17 cellular contexts compared by ENCODE assay signal in the genomic region with DNA sequence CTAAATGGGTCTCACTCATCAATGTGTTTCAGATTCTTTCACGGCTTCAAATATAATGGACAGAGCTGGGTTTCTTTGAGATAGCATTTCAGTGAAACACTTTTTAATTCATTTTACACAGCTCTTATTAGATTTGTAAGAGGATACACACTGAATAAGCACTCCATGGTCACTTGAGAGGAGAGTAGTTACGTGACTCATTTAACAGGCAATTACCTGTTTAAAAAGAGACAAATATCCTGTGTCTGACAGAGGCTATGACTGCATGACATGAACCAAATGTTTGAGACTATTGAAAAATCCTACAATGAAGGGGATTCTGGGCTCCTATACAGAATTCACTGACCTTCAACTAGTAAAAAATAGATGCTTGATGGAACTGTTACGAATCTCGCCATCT.
DNase-seq lines count a peak whose midpoint lies in the region; TF ChIP-seq lines count a peak whose summit lies in the region.
"Had no signal": no experiment of that assay in that cellular context is flagged by ENCODE, and none has a peak within 500 bp of the region (broad histone marks: within the 10 kb centered on the region; RNA-seq: fewer than 3 reads in every experiment).

No MANE protein-coding gene starts in this region.

- no peaks in the 10 kb centered on the region for H3K4me1 ChIP-seq in BE2C
- H3K4me1 ChIP-seq: HAP-1 had no signal

- DNase-seq in DMS79 treated with DMSO at 0.1 percent for 48 hours (lab: John Stamatoyannopoulos, UW) (peak; percentile 83), NCI-H2029 (lab: John Stamatoyannopoulos, UW) (peak; percentile 70), NCI-H510A (lab: John Stamatoyannopoulos, UW) (peak; percentile 33), epithelial cell of esophagus (ENCODE audit: low read depth) (peak; percentile 73), BE2C (no peak), NCI-H1048 (lab: John Stamatoyannopoulos, UW) (no peak), dermis blood vessel endothelial cell (no peak), pons (ENCODE audit: low spot score) (no peak)
- DNase-seq: activated CD4-positive, alpha-beta T cell treated with anti-CD3 and anti-CD28 coated beads, Interleukin-2, amount 50 U/mL, for 4 hours; activated CD8-positive, alpha-beta memory T cell treated with anti-CD3 and anti-CD28 coated beads, Interleukin-2, amount 50 U/mL, for 48 hours; activated effector memory CD4-positive, alpha-beta T cell treated with Interleukin-2 at 50 U/mL for 16 hours; CD4-positive, alpha-beta T cell; Kasumi-1; NCI-H1694; nucleus accumbens had no signal

- H3K36me3 ChIP-seq in BE2C = no peaks in the 10 kb centered on the region
- H3K36me3 ChIP-seq: HAP-1 had no signal

- no peak overlapping the region for H3K4me3 ChIP-seq in epithelial cell of esophagus (ENCODE audit: low read length)
- H3K4me3 ChIP-seq in BE2C (ENCODE audit: low read depth, low read length) = no peak overlapping the region
- H3K4me3 ChIP-seq: HAP-1, lung had no signal

- H3K27me3 ChIP-seq in BE2C = no peaks in the 10 kb centered on the region

- H3K9me3 ChIP-seq in BE2C = no peaks in the 10 kb centered on the region
- H3K9me3 ChIP-seq: HAP-1 had no signal

- TF ChIP-seq CTCF in epithelial cell of esophagus (IDR thresholded peaks at IDR 0.05; ENCODE audit: insufficient read depth, low read depth, low read length, missing control alignments) = no peak
- TF ChIP-seq CTCF in BE2C (IDR thresholded peaks at IDR 0.05; ENCODE audit: low read depth, low read length) = no peak

Comparison
In these comparisons a context has a peak if more than half of its experiments do, and no peak if none do; other contexts are left out.
1. DNase-seq: peak in DMS79 treated with DMSO at 0.1 percent for 48 hours (single experiment), NCI-H2029 (single experiment), NCI-H510A (single experiment) and epithelial cell of esophagus (single experiment); none in BE2C (single experiment), NCI-H1048 (single experiment), dermis blood vessel endothelial cell (single experiment) and pons (single experiment).